Comparison of ENCODE assay signal across 20 cellular contexts in genomic region chr19:3121821-3122511, GRCh38. TPM values are rescaled to one million over a fixed set of nuclear protein-coding genes. Genes with fewer than 3 reads are reported as not detected.
"Had no signal": no experiment of that assay in that cellular context is flagged by ENCODE, and none has a peak within 500 bp of the region (broad histone marks: within the 10 kb centered on the region; RNA-seq: fewer than 3 reads in every experiment).

No MANE protein-coding gene starts in this region.

- H3K27me3 ChIP-seq: breast epithelium had no signal

- H3K9me3 ChIP-seq: breast epithelium had no signal

- ATAC-seq: activated CD4-positive, alpha-beta T cell treated with anti-CD3 and anti-CD28 coated beads for 36 hours; PC-3; T-cell had no signal

- DNase-seq: activated CD4-positive, alpha-beta memory T cell treated with anti-CD3 and anti-CD28 coated beads, Interleukin-2, amount 10 ng/mL, durations not matched to agents 7 days and 5 days; activated CD4-positive, alpha-beta T cell treated with anti-CD3 and anti-CD28 coated beads for 36 hours; activated CD4-positive, alpha-beta T cell treated with anti-CD3 and anti-CD28 coated beads, Interleukin-2, amount 50 U/mL, for 1 hour; activated CD4-positive, CD25-positive, alpha-beta regulatory T cell; activated T-cell treated with anti-CD3 and anti-CD28 coated beads, Interleukin-2, amount 50 U/mL, for 1 hour; aorta; IMR-90; Kasumi-1; KBM-7; NCI-H1105 treated with DMSO at 0.1 percent for 48 hours; NCI-H1436 treated with DMSO at 0.1 percent for 48 hours; NCI-H187; NCI-H2081; NCI-H446; NCI-H524; PC-3; SIG-M5; T-cell had no signal

- H3K4me3 ChIP-seq: breast epithelium had no signal

- H3K36me3 ChIP-seq: breast epithelium had no signal

- H3K4me1 ChIP-seq: breast epithelium had no signal

- H3K27ac ChIP-seq: breast epithelium, VCaP had no signal

RNA-seq across cellular contexts. Expression of gene GNA15, which starts 13.9 kb away (rescaled TPM):
- total RNA-seq: PC-3 had no signal
- polyA plus RNA-seq: IMR-90 had no signal

RNA-seq across cellular contexts. Expression of gene S1PR4, which starts 56.6 kb away (rescaled TPM):
- total RNA-seq: IMR-90 had no signal
- polyA plus RNA-seq: IMR-90 had no signal
